Comparison of ENCODE assay signal across 18 cellular contexts in genomic region chr22:46860562-46860961, GRCh38.
DNase-seq lines count a peak whose midpoint lies in the region; ATAC-seq and TF ChIP-seq lines count a peak whose summit lies in the region.
"Had no signal": no experiment of that assay in that cellular context is flagged by ENCODE, and none has a peak within 500 bp of the region (broad histone marks: within the 10 kb centered on the region; RNA-seq: fewer than 3 reads in every experiment).

No MANE protein-coding gene starts in this region.

- no peaks in the 10 kb centered on the region for H3K23me2 ChIP-seq in H9 (ENCODE audit: insufficient read length, low read depth, low read length, poor library complexity, severe bottlenecking)

- H3K9me3 ChIP-seq in H9 (ENCODE audit: control insufficient read depth, low read depth, low read length) = no peaks in the 10 kb centered on the region
- H3K9me3 ChIP-seq in esophagus muscularis mucosa = no peaks in the 10 kb centered on the region
- H3K9me3 ChIP-seq: Caco-2, HAP-1 had no signal

- no peak overlapping the region for H3K9ac ChIP-seq in H9 (ENCODE audit: extremely low read depth, insufficient read length, low read length)
- H3K9ac ChIP-seq: BLaER1 had no signal

- H3K18ac ChIP-seq in H9 (ENCODE audit: insufficient read length, low read depth, low read length) = no peak overlapping the region

- ATAC-seq in memory B cell (ENCODE audit: low read depth) = no peak
- ATAC-seq in GM18909 (IDR thresholded peaks at IDR 0.05; ENCODE audit: poor library complexity, unreplicated experiment) = no peak
- ATAC-seq in HG03439 (IDR thresholded peaks at IDR 0.05; ENCODE audit: unreplicated experiment) = no peak
- ATAC-seq in GM21447 (IDR thresholded peaks at IDR 0.05; ENCODE audit: unreplicated experiment) = no peak
- ATAC-seq: CD8-positive, alpha-beta T cell; GM23338 had no signal

- H3K27ac Mint-ChIP-seq in H9 (peak overlapping the region in 2 of 3 experiments; percentile 55 to 69; a peak in 2 of 7 replicates), memory B cell (peak overlapping the region; percentile 68)
- H3K27ac Mint-ChIP-seq: B cell; CD4-positive, CD25-positive, alpha-beta regulatory T cell; CD8-positive, alpha-beta T cell; GM23338; HFFc6 had no signal

- H3K4ac ChIP-seq in H9 (ENCODE audit: low read depth, low read length) = no peak overlapping the region

- no peak overlapping the region for H2AK5ac ChIP-seq in H9 (ENCODE audit: insufficient read length, low read length)

- H3K4me1 Mint-ChIP-seq in H9 (peaks cover 9 to 16% of the 10 kb centered on the region in 2 experiments), memory B cell (peaks cover 33% of the 10 kb centered on the region)

- H3K14ac ChIP-seq in H9 (ENCODE audit: insufficient read depth, low read length) = no peak overlapping the region

- H2BK15ac ChIP-seq in H9 (ENCODE audit: low read depth, low read length) = no peak overlapping the region

- H3K4me2 ChIP-seq in H9 (ENCODE audit: insufficient read depth, insufficient read length, low read length) = no peak overlapping the region
- H3K4me2 ChIP-seq: BLaER1, GM23338 had no signal

- intact Hi-C loops in esophagus muscularis mucosa (cut with DNase I) = no loop called here

- no peaks in the 10 kb centered on the region; the same call in 1 of the 2 replicates for H3K79me2 ChIP-seq in H9 (ENCODE audit: insufficient read depth, low read length)

- peaks cover 4% of the 10 kb centered on the region for H3K79me1 ChIP-seq in H9 (ENCODE audit: insufficient read depth, low read depth, low read length, poor library complexity, severe bottlenecking)

- H3T11ph ChIP-seq in H9 (ENCODE audit: low read length) = no peak overlapping the region

- no peak overlapping the region for H3K4me3 ChIP-seq in esophagus muscularis mucosa
- H3K4me3 ChIP-seq: BLaER1, GM23338, HAP-1 had no signal

- DNase-seq in H9 (no peak), esophagus muscularis mucosa (ENCODE audit: extremely low spot score) (peak; percentile 62), memory B cell (ENCODE audit: low spot score in 2 of 2) (no peak)
- DNase-seq: Caco-2; CD4-positive, CD25-positive, alpha-beta regulatory T cell; DMS153; DND-41; HFFc6 had no signal

- no peak for TF ChIP-seq CTCF in H9 (conservative IDR thresholded peaks at IDR 0.05)
- no peak for TF ChIP-seq CTCF in esophagus muscularis mucosa (IDR thresholded peaks at IDR 0.05)

- no peak overlapping the region for H2BK12ac ChIP-seq in H9 (ENCODE audit: insufficient read length, low read depth, low read length)

- no peak for TF ChIP-seq EP300 in esophagus muscularis mucosa (IDR thresholded peaks at IDR 0.05)

- no peak overlapping the region for H4K5ac ChIP-seq in H9 (ENCODE audit: insufficient read length, low read depth, low read length)

- WGBS in H9 (ENCODE audit: extremely low coverage, insufficient read length, low lambda C conversion rate) = no CpG with 5 or more reads among the region's 16 CpGs
- 94% methylated on average over 15 of the region's 16 CpGs for WGBS in esophagus muscularis mucosa

- H2BK120ac ChIP-seq in H9 (ENCODE audit: low read depth, low read length, poor library complexity, severe bottlenecking) = no peak overlapping the region

- no peaks in the 10 kb centered on the region for H4K20me1 ChIP-seq in H9 (ENCODE audit: control insufficient read depth, insufficient read depth, insufficient read length)

- no peaks in the 10 kb centered on the region; the same call in 1 of the 2 replicates for H3K4me1 ChIP-seq in H9 (ENCODE audit: insufficient read depth, low read length)
- H3K4me1 ChIP-seq in esophagus muscularis mucosa = no peaks in the 10 kb centered on the region
- H3K4me1 ChIP-seq: BLaER1, HAP-1 had no signal

- H3K36me3 Mint-ChIP-seq in H9 (ENCODE audit: insufficient read depth in 1 of 3, low read depth in 3 of 3) (peaks cover 2 to 9% (median 7%) of the 10 kb centered on the region in 3 experiments; a peak in 2 of 7 replicates), memory B cell (peaks cover 9% of the 10 kb centered on the region)

- H3K27me3 Mint-ChIP-seq in H9 (ENCODE audit: low read depth) (no peaks in the 10 kb centered on the region), memory B cell (no peaks in the 10 kb centered on the region)
- H3K27me3 Mint-ChIP-seq: B cell; CD4-positive, CD25-positive, alpha-beta regulatory T cell had no signal

- no peak overlapping the region for H3K23ac ChIP-seq in H9 (ENCODE audit: insufficient read length, low read depth, low read length)

- no peak overlapping the region for H3K4me3 Mint-ChIP-seq in H9
- no peak overlapping the region for H3K4me3 Mint-ChIP-seq in memory B cell
- H3K4me3 Mint-ChIP-seq: B cell; CD4-positive, CD25-positive, alpha-beta regulatory T cell; CD8-positive, alpha-beta T cell; GM23338; HFFc6 had no signal

- H3K56ac ChIP-seq in H9 (ENCODE audit: insufficient read length, low read depth, low read length) = no peak overlapping the region

- H4K8ac ChIP-seq in H9 (replicated peaks; ENCODE audit: insufficient read length, low read depth, low read length) = no peak overlapping the region

- H4K91ac ChIP-seq in H9 (ENCODE audit: insufficient read length, low read depth, low read length) = no peak overlapping the region

- TF ChIP-seq POLR2A in esophagus muscularis mucosa (IDR thresholded peaks at IDR 0.05; ENCODE audit: low read depth) = no peak

- H3K27me3 ChIP-seq in H9 (ENCODE audit: insufficient read depth, low read length) = no peaks in the 10 kb centered on the region
- no peaks in the 10 kb centered on the region for H3K27me3 ChIP-seq in esophagus muscularis mucosa
- H3K27me3 ChIP-seq: BLaER1 had no signal

- no peak overlapping the region for H2BK20ac ChIP-seq in H9 (ENCODE audit: low read depth, low read length, poor library complexity, severe bottlenecking)

- H2BK5ac ChIP-seq in H9 (ENCODE audit: insufficient read length, low read length) = no peak overlapping the region

- H3K9me3 Mint-ChIP-seq in H9 = peaks cover 4 to 10% of the 10 kb centered on the region in 2 experiments
- H3K9me3 Mint-ChIP-seq in memory B cell = no peaks in the 10 kb centered on the region
- H3K9me3 Mint-ChIP-seq: CD4-positive, CD25-positive, alpha-beta regulatory T cell; CD8-positive, alpha-beta T cell; GM23338 had no signal

- no peaks in the 10 kb centered on the region for H3K36me3 ChIP-seq in esophagus muscularis mucosa
- H3K36me3 ChIP-seq: HAP-1 had no signal

- H2AFZ ChIP-seq in H9 (ENCODE audit: low read length) = no peak overlapping the region
- H2AFZ ChIP-seq: GM23338 had no signal

- no peak overlapping the region for H3K27ac ChIP-seq in H9 (ENCODE audit: insufficient read length, low read depth, low read length)
- no peak overlapping the region for H3K27ac ChIP-seq in esophagus muscularis mucosa (replicated peaks in 1 of 4)
- H3K27ac ChIP-seq: 22Rv1, BLaER1, C4-2B had no signal
